ENCODE assay signal across 9 cellular contexts in genomic region chr5:157476699-157477408, GRCh38. TPM values are rescaled to one million over a fixed set of nuclear protein-coding genes. Genes with fewer than 3 reads are reported as not detected.
DNase-seq lines count a peak whose midpoint lies in the region; ATAC-seq and TF ChIP-seq lines count a peak whose summit lies in the region.
"Had no signal": no experiment of that assay in that cellular context is flagged by ENCODE, and none has a peak within 500 bp of the region (broad histone marks: within the 10 kb centered on the region; RNA-seq: fewer than 3 reads in every experiment).

No MANE protein-coding gene starts in this region.

- DNase-seq in activated CD4-positive, alpha-beta T cell treated with anti-CD3 and anti-CD28 coated beads for 48 hours, result peak; percentile 34
- DNase-seq in activated CD4-positive, alpha-beta T cell treated with anti-CD3 and anti-CD28 coated beads, Interleukin-2, amount 50 U/mL, for 4 hours, result no peak
- DNase-seq in NCI-H526 (lab: John Stamatoyannopoulos, UW), result peak; percentile 36 to 88
- peak; percentile 18 for DNase-seq in activated naive CD8-positive, alpha-beta T cell treated with anti-CD3 and anti-CD28 coated beads for 36 hours
- DNase-seq in heart left ventricle, result no peak
- DNase-seq in putamen (ENCODE audit: low spot score), result peak; percentile 76
- DNase-seq in stimulated activated CD4-positive, alpha-beta T cell treated with anti-CD3 and anti-CD28 coated beads, Interleukin-2, amount 100 ng/mL, for 48 hours, result no peak

- H3K9me3 ChIP-seq in heart left ventricle, result no peaks in the 10 kb centered on the region

- intact Hi-C loops in heart left ventricle (cut with DNase I), result loop anchor here in 9 of 10 donors (2.0 to 10.0 kb wide), 7 partner anchors 44 to 150 kb away; no protein-coding TSS in a partner anchor

- H3K4me1 Mint-ChIP-seq in activated naive CD8-positive, alpha-beta T cell treated with anti-CD3 and anti-CD28 coated beads for 36 hours, result no peaks in the 10 kb centered on the region

- peak; percentile 58 to 76 (median 66) for TF ChIP-seq CTCF in heart left ventricle (IDR thresholded peaks at IDR 0.05)

- H3K27me3 ChIP-seq in heart left ventricle, result no peaks in the 10 kb centered on the region

- H3K9me3 Mint-ChIP-seq in activated naive CD8-positive, alpha-beta T cell treated with anti-CD3 and anti-CD28 coated beads for 36 hours, result no peaks in the 10 kb centered on the region

- peak; percentile 71 for ATAC-seq in HG02870 (IDR thresholded peaks at IDR 0.05; ENCODE audit: unreplicated experiment)
- peak in 3 of 4 donors; percentile 35 to 72 (median 38) for ATAC-seq in heart left ventricle

- no peak overlapping the region for H3K27ac Mint-ChIP-seq in activated naive CD8-positive, alpha-beta T cell treated with anti-CD3 and anti-CD28 coated beads for 36 hours

- no peak for TF ChIP-seq POLR2A in heart left ventricle (IDR thresholded peaks at IDR 0.05)

- H3K4me3 Mint-ChIP-seq in activated naive CD8-positive, alpha-beta T cell treated with anti-CD3 and anti-CD28 coated beads for 36 hours, result no peak overlapping the region

- peaks cover 0 to 34% (median 13%) of the 10 kb centered on the region in 12 donors for H3K4me1 ChIP-seq in heart left ventricle

- H3K36me3 Mint-ChIP-seq in activated naive CD8-positive, alpha-beta T cell treated with anti-CD3 and anti-CD28 coated beads for 36 hours, result no peaks in the 10 kb centered on the region

- peaks cover 0 to 47% (median 32%) of the 10 kb centered on the region in 9 donors for H3K36me3 ChIP-seq in heart left ventricle

- WGBS in heart left ventricle, 4 donors, result 58 to 69% (median 67%) methylated on average over 8 of the region's 8 CpGs

- no peak overlapping the region for H3K4me3 ChIP-seq in heart left ventricle

- peak overlapping the region in 1 of 12 donors; percentile 77 for H3K27ac ChIP-seq in heart left ventricle
- H3K27ac ChIP-seq: epithelial cell of prostate had no signal

- H3K27me3 Mint-ChIP-seq in activated naive CD8-positive, alpha-beta T cell treated with anti-CD3 and anti-CD28 coated beads for 36 hours, result no peaks in the 10 kb centered on the region

RNA-seq across cellular contexts. Expression of gene NIPAL4, which starts 16.8 kb away (rescaled TPM):
- total RNA-seq in activated naive CD8-positive, alpha-beta T cell treated with anti-CD3 and anti-CD28 coated beads for 36 hours, result under 1 TPM; 0.60 to 0.64 TPM
- under 1 TPM in 3 of 9 donors, not detected in 6; 0.07 to 0.33 (median 0.12) TPM for total RNA-seq in heart left ventricle
- polyA plus RNA-seq in heart left ventricle, result under 1 TPM in 1 of 2 donors, not detected in 1; 0.68 TPM

Comparison
In these comparisons a context has a peak if more than half of its experiments do, and no peak if none do; other contexts are left out.
1. DNase-seq: peak in activated CD4-positive, alpha-beta T cell treated with anti-CD3 and anti-CD28 coated beads for 48 hours (single experiment), NCI-H526 (2 of 2), activated naive CD8-positive, alpha-beta T cell treated with anti-CD3 and anti-CD28 coated beads for 36 hours (single experiment) and putamen (single experiment); none in activated CD4-positive, alpha-beta T cell treated with anti-CD3 and anti-CD28 coated beads, Interleukin-2, amount 50 U/mL, for 4 hours (0 of 2), heart left ventricle (0 of 5) and stimulated activated CD4-positive, alpha-beta T cell treated with anti-CD3 and anti-CD28 coated beads, Interleukin-2, amount 100 ng/mL, for 48 hours (0 of 2).